In genomic region chr1:183278736-183279591, GRCh38 we compare ENCODE assay signal across 9 cellular contexts.
DNase-seq lines count a peak whose midpoint lies in the region; TF ChIP-seq lines count a peak whose summit lies in the region.
"Had no signal": no experiment of that assay in that cellular context is flagged by ENCODE, and none has a peak within 500 bp of the region (broad histone marks: within the 10 kb centered on the region; RNA-seq: fewer than 3 reads in every experiment).

No MANE protein-coding gene starts in this region.

- H3K9me2 ChIP-seq in hepatocyte (replicated peaks; ENCODE audit: insufficient read depth): no peaks in the 10 kb centered on the region

- H3K4me1 ChIP-seq in adipocyte (ENCODE audit: control insufficient read depth, insufficient read depth, low read length) (peaks cover 61% of the 10 kb centered on the region), hepatocyte (ENCODE audit: insufficient read depth) (peaks cover 16% of the 10 kb centered on the region), tibial artery (peaks cover 0 to 41% (median 31%) of the 10 kb centered on the region in 4 donors)

- WGBS in hepatocyte (ENCODE audit: low lambda C conversion rate, missing lambda C conversion rate): 70% methylated on average over 12 of the region's 12 CpGs

- TF ChIP-seq CTCF in hepatocyte (IDR thresholded peaks at IDR 0.05; ENCODE audit: poor library complexity): no peak
- TF ChIP-seq CTCF in tibial artery (IDR thresholded peaks at IDR 0.05): no peak
- TF ChIP-seq CTCF in Calu3 (IDR thresholded peaks at IDR 0.05; ENCODE audit: unreplicated experiment): no peak

- H3K27ac ChIP-seq in hepatocyte: peak overlapping the region; percentile 62
- H3K27ac ChIP-seq in tibial artery: peak overlapping the region; percentile 19 to 42

- peak overlapping the region; percentile 83 for H3K9ac ChIP-seq in adipocyte (ENCODE audit: low read length)

- H3K36me3 Mint-ChIP-seq in activated CD4-positive, alpha-beta T cell treated with anti-CD3 and anti-CD28 coated beads, Interleukin-2, amount 10 ng/mL, durations not matched to agents 24 days and 14 days (ENCODE audit: low read depth): no peaks in the 10 kb centered on the region
- no peaks in the 10 kb centered on the region for H3K36me3 Mint-ChIP-seq in Calu3 (ENCODE audit: insufficient read depth, unreplicated experiment)

- intact Hi-C loops in activated CD4-positive, alpha-beta T cell treated with anti-CD3 and anti-CD28 coated beads, Interleukin-2, amount 10 ng/mL, durations not matched to agents 24 days and 14 days (cut with micrococcal nuclease): no loop called here
- intact Hi-C loops in tibial artery (cut with DNase I; ENCODE audit: low total_unique reads) (no loop called here), Calu3 (cut with micrococcal nuclease; ENCODE audit: unreplicated experiment) (no loop called here)

- H3K9me3 ChIP-seq in adipocyte (ENCODE audit: control insufficient read depth, low read length) (no peaks in the 10 kb centered on the region), hepatocyte (ENCODE audit: low read depth) (no peaks in the 10 kb centered on the region), tibial artery (no peaks in the 10 kb centered on the region)

- H3K4me1 Mint-ChIP-seq in activated CD4-positive, alpha-beta T cell treated with anti-CD3 and anti-CD28 coated beads, Interleukin-2, amount 10 ng/mL, durations not matched to agents 24 days and 14 days: peaks cover 6% of the 10 kb centered on the region
- H3K4me1 Mint-ChIP-seq in Calu3 (ENCODE audit: low read depth, unreplicated experiment): peaks cover under 1% of the 10 kb centered on the region

- H3K9me3 Mint-ChIP-seq in activated CD4-positive, alpha-beta T cell treated with anti-CD3 and anti-CD28 coated beads, Interleukin-2, amount 10 ng/mL, durations not matched to agents 24 days and 14 days: no peaks in the 10 kb centered on the region
- no peaks in the 10 kb centered on the region for H3K9me3 Mint-ChIP-seq in Calu3 (ENCODE audit: low read depth, unreplicated experiment)

- H2AFZ ChIP-seq in hepatocyte: peak overlapping the region; percentile 9

- H3K4me3 ChIP-seq in adipocyte (ENCODE audit: low read length) (peak overlapping the region; percentile 17), hepatocyte (no peak overlapping the region), tibial artery (no peak overlapping the region)

- H3K79me2 ChIP-seq in hepatocyte: no peaks in the 10 kb centered on the region

- H4K20me1 ChIP-seq in hepatocyte (ENCODE audit: insufficient read depth, poor library complexity, severe bottlenecking): no peaks in the 10 kb centered on the region

- H3K27me3 Mint-ChIP-seq in activated CD4-positive, alpha-beta T cell treated with anti-CD3 and anti-CD28 coated beads, Interleukin-2, amount 10 ng/mL, durations not matched to agents 24 days and 14 days: no peaks in the 10 kb centered on the region
- peaks cover 5% of the 10 kb centered on the region for H3K27me3 Mint-ChIP-seq in Calu3 (ENCODE audit: unreplicated experiment)

- H3K36me3 ChIP-seq in adipocyte (ENCODE audit: control insufficient read depth, insufficient read depth, low read length, severe bottlenecking): no peaks in the 10 kb centered on the region
- H3K36me3 ChIP-seq in hepatocyte (replicated peaks; ENCODE audit: insufficient read depth, low read depth): no peaks in the 10 kb centered on the region
- no peaks in the 10 kb centered on the region for H3K36me3 ChIP-seq in tibial artery

- H3K27ac Mint-ChIP-seq in activated CD4-positive, alpha-beta T cell treated with anti-CD3 and anti-CD28 coated beads, Interleukin-2, amount 10 ng/mL, durations not matched to agents 24 days and 14 days: no peak overlapping the region
- no peak overlapping the region for H3K27ac Mint-ChIP-seq in Calu3 (ENCODE audit: unreplicated experiment)

- peak; percentile 59 for DNase-seq in activated CD4-positive, alpha-beta T cell treated with anti-CD3 and anti-CD28 coated beads, Interleukin-2, amount 10 ng/mL, durations not matched to agents 24 days and 14 days
- DNase-seq in activated CD4-positive, alpha-beta T cell treated with anti-CD3 and anti-CD28 coated beads for 4 hours: no peak
- DNase-seq in adipocyte (ENCODE audit: low read depth) (peak; percentile 75), hepatocyte (ENCODE audit: low spot score) (no peak), tibial artery (no peak), hypothalamus (lab: John Stamatoyannopoulos, UW) (no peak), NCI-H1694 (lab: John Stamatoyannopoulos, UW) (no peak), Calu3 (no peak)
- DNase-seq: amygdala had no signal

- no peak overlapping the region for H3K4me2 ChIP-seq in hepatocyte

- H3K27me3 ChIP-seq in adipocyte (replicated peaks; ENCODE audit: control insufficient read depth, insufficient read depth, low read length) (no peaks in the 10 kb centered on the region), hepatocyte (no peaks in the 10 kb centered on the region), tibial artery (no peaks in the 10 kb centered on the region)

- no TSS peak for BruUV-seq in Calu3 (replicated peaks; lab: Mats Ljungman, UMichigan)

- H3K4me3 Mint-ChIP-seq in activated CD4-positive, alpha-beta T cell treated with anti-CD3 and anti-CD28 coated beads, Interleukin-2, amount 10 ng/mL, durations not matched to agents 24 days and 14 days: no peak overlapping the region
- H3K4me3 Mint-ChIP-seq in Calu3 (ENCODE audit: low read depth, unreplicated experiment): no peak overlapping the region

- CTCF ChIA-PET in Calu3 (lab: Charles Lee): interaction anchor here (0.6 to 1.1 kb wide), 3 partner anchors 16 to 284 kb away, joined by 3 to 5 read pairs (median 3); no protein-coding TSS in a partner anchor

Comparison
In these comparisons a context has a peak if more than half of its experiments do, and no peak if none do; other contexts are left out.
1. DNase-seq: peak in activated CD4-positive, alpha-beta T cell treated with anti-CD3 and anti-CD28 coated beads, Interleukin-2, amount 10 ng/mL, durations not matched to agents 24 days and 14 days (single experiment) and adipocyte (single experiment); none in activated CD4-positive, alpha-beta T cell treated with anti-CD3 and anti-CD28 coated beads for 4 hours (0 of 2), hepatocyte (single experiment), tibial artery (0 of 2), hypothalamus (0 of 51), NCI-H1694 (single experiment) and Calu3 (single experiment).